In genomic region chr10:31864834-31865518, GRCh38 we compare ENCODE assay signal across 13 cellular contexts.
A peak's percentile ranks its signal among the peaks of the same experiment; 100 is the strongest.
DNase-seq lines count a peak whose midpoint lies in the region; ATAC-seq and TF ChIP-seq lines count a peak whose summit lies in the region.
"Had no signal": no experiment of that assay in that cellular context is flagged by ENCODE, and none has a peak within 500 bp of the region (broad histone marks: within the 10 kb centered on the region; RNA-seq: fewer than 3 reads in every experiment).

No MANE protein-coding gene starts in this region.

- H3K9me3 Mint-ChIP-seq in activated CD4-positive, alpha-beta T cell treated with anti-CD3 and anti-CD28 coated beads for 36 hours (ENCODE audit: low read depth): no peaks in the 10 kb centered on the region
- H3K9me3 Mint-ChIP-seq: T-cell had no signal

- POLR2A ChIA-PET in activated CD4-positive, alpha-beta T cell treated with anti-CD3 and anti-CD28 coated beads for 36 hours (lab: Charles Lee): no interaction called here

- no peaks in the 10 kb centered on the region for H3K27me3 ChIP-seq in adrenal gland

- no peak for TF ChIP-seq POLR2A in adrenal gland (IDR thresholded peaks at IDR 0.05)

- H3K36me3 Mint-ChIP-seq in activated CD4-positive, alpha-beta T cell treated with anti-CD3 and anti-CD28 coated beads for 36 hours (ENCODE audit: low read depth): peaks cover 3% of the 10 kb centered on the region

- peaks cover 9 to 27% of the 10 kb centered on the region in 2 donors for H3K4me1 ChIP-seq in adrenal gland (replicated peaks in 1 of 2)

- peak overlapping the region in 1 of 4 donors; percentile 25 for H3K4me3 ChIP-seq in adrenal gland

- peaks cover 30% of the 10 kb centered on the region for H3K4me1 Mint-ChIP-seq in activated CD4-positive, alpha-beta T cell treated with anti-CD3 and anti-CD28 coated beads for 36 hours

- no peaks in the 10 kb centered on the region for H3K27me3 Mint-ChIP-seq in activated CD4-positive, alpha-beta T cell treated with anti-CD3 and anti-CD28 coated beads for 36 hours
- H3K27me3 Mint-ChIP-seq: T-cell had no signal

- peak overlapping the region; percentile 3 for H3K27ac Mint-ChIP-seq in activated CD4-positive, alpha-beta T cell treated with anti-CD3 and anti-CD28 coated beads for 36 hours
- H3K27ac Mint-ChIP-seq: T-cell had no signal

- intact Hi-C loops in activated CD4-positive, alpha-beta T cell treated with anti-CD3 and anti-CD28 coated beads for 36 hours (cut with DNase I, micrococcal nuclease): loop anchor here (5.0 to 10.0 kb wide), 3 partner anchors 62 to 510 kb away; partner anchors contain the start of gene ARHGAP12 (in 1 of the 2)
- intact Hi-C loops in adrenal gland (cut with DNase I): loop anchor here (5.0 to 10.0 kb wide), 2 partner anchors 82 to 140 kb away; no protein-coding TSS in a partner anchor

- H3K9me3 ChIP-seq in adrenal gland (replicated peaks in 1 of 3): peaks cover 0 to 6% (median 0%) of the 10 kb centered on the region in 3 donors

- no peak for TF ChIP-seq CTCF in adrenal gland (IDR thresholded peaks at IDR 0.05)

- peaks cover 0 to 12% of the 10 kb centered on the region in 2 donors for H3K36me3 ChIP-seq in adrenal gland (replicated peaks in 1 of 2)

- no peak for DNase-seq in activated CD4-positive, alpha-beta T cell treated with anti-CD3 and anti-CD28 coated beads for 36 hours
- DNase-seq in activated CD4-positive, alpha-beta T cell treated with anti-CD3 and anti-CD28 coated beads for 48 hours: no peak
- DNase-seq in adrenal gland (no peak), kidney tubule cell (ENCODE audit: low spot score) (peak; percentile 24), stromal cell of bone marrow (ENCODE audit: low read depth) (peak; percentile 9), G401 (ENCODE audit: low spot score) (no peak), NCI-H345 (lab: John Stamatoyannopoulos, UW) (no peak), activated gamma-delta T cell treated with Interleukin-2 at 50 U/mL for 16 hours (no peak)
- DNase-seq: AML-193; hypothalamus; MV-4-11; stimulated activated CD4-positive, alpha-beta T cell treated with anti-CD3 and anti-CD28 coated beads, Interleukin-2, amount 100 ng/mL, for 24 hours; T-cell had no signal

- WGBS in adrenal gland, 4 donors: 16 to 32% (median 28%) methylated on average over 5 of the region's 5 CpGs

- H3K27ac ChIP-seq in adrenal gland: peak overlapping the region in 3 of 5 donors; percentile 14 to 44 (median 25)

- no peak for ATAC-seq in activated CD4-positive, alpha-beta T cell treated with anti-CD3 and anti-CD28 coated beads for 36 hours
- ATAC-seq: T-cell had no signal

- CTCF ChIA-PET in activated CD4-positive, alpha-beta T cell treated with anti-CD3 and anti-CD28 coated beads for 36 hours (lab: Charles Lee): interaction anchor here (0.6 to 1.2 kb wide), 3 partner anchors 63 to 169 kb away, joined by 3 to 7 read pairs (median 5); no protein-coding TSS in a partner anchor

- in situ Hi-C loops in G401 (cut with HindIII; ENCODE audit: low sequenced_read_pairs): no loop called here

- H3K4me3 Mint-ChIP-seq in activated CD4-positive, alpha-beta T cell treated with anti-CD3 and anti-CD28 coated beads for 36 hours: no peak overlapping the region
- H3K4me3 Mint-ChIP-seq: T-cell had no signal

Comparison
In these comparisons a context has a peak if more than half of its experiments do, and no peak if none do; other contexts are left out.
1. DNase-seq: peak in kidney tubule cell (single experiment) and stromal cell of bone marrow (single experiment); none in activated CD4-positive, alpha-beta T cell treated with anti-CD3 and anti-CD28 coated beads for 36 hours (single experiment), activated CD4-positive, alpha-beta T cell treated with anti-CD3 and anti-CD28 coated beads for 48 hours (single experiment), adrenal gland (0 of 7), G401 (single experiment), NCI-H345 (single experiment) and activated gamma-delta T cell treated with Interleukin-2 at 50 U/mL for 16 hours (single experiment).